In genomic region chr12:104219908-104220404, GRCh38 we compare ENCODE assay signal across 9 cellular contexts. TPM values are rescaled to one million over a fixed set of nuclear protein-coding genes. Genes with fewer than 3 reads are reported as not detected.
DNase-seq lines count a peak whose midpoint lies in the region; ATAC-seq, FAIRE-seq and TF ChIP-seq lines count a peak whose summit lies in the region.
"Had no signal": no experiment of that assay in that cellular context is flagged by ENCODE, and none has a peak within 500 bp of the region (broad histone marks: within the 10 kb centered on the region; RNA-seq: fewer than 3 reads in every experiment).

No MANE protein-coding gene starts in this region.

- peak; percentile 95 for FAIRE-seq in keratinocyte (lab: Jason Lieb, UNC)

- DNase-seq in HuH-7.5 (ENCODE audit: low spot score) = peak; percentile 49
- peak; percentile 86 to 94 for DNase-seq in SW 1271 (lab: John Stamatoyannopoulos, UW)
- peak; percentile 59 for DNase-seq in activated naive CD8-positive, alpha-beta T cell treated with anti-CD3 and anti-CD28 coated beads, Interleukin-2, amount 50 U/mL, for 24 hours
- DNase-seq in keratinocyte (ENCODE audit: low read depth, low spot score) = peak; percentile 97
- DNase-seq in stimulated activated CD8-positive, alpha-beta memory T cell treated with anti-CD3 and anti-CD28 coated beads, Interleukin-12 subunit alpha, Interleukin-12 subunit beta, amount 100 ng/mL, for 4 hours (ENCODE audit: low read depth) = peak; percentile 11
- DNase-seq in NCI-H187 treated with DMSO at 0.1 percent for 48 hours (lab: John Stamatoyannopoulos, UW) = no peak
- no peak for DNase-seq in neural progenitor cell (ENCODE audit: low spot score)

- H3K4me1 ChIP-seq in ACC112 (ENCODE audit: control insufficient read depth, insufficient read depth, low read length, unreplicated experiment) = peaks cover 31% of the 10 kb centered on the region
- H3K4me1 ChIP-seq in keratinocyte (ENCODE audit: control insufficient read depth, extremely low read depth, insufficient read depth, low read length) = peaks cover 22% of the 10 kb centered on the region
- H3K4me1 ChIP-seq in neural progenitor cell = no peaks in the 10 kb centered on the region

- peak; percentile 84 for ATAC-seq in activated naive CD8-positive, alpha-beta T cell treated with anti-CD3 and anti-CD28 coated beads, Interleukin-2, amount 50 U/mL, for 24 hours

- H3K79me2 ChIP-seq in ACC112 (ENCODE audit: control insufficient read depth, insufficient read depth, low read length, unreplicated experiment) (peaks cover 12% of the 10 kb centered on the region), keratinocyte (ENCODE audit: control insufficient read depth, insufficient read depth, low read length) (no peaks in the 10 kb centered on the region), neural progenitor cell (ENCODE audit: low read depth) (no peaks in the 10 kb centered on the region)

- peaks cover 6% of the 10 kb centered on the region for H3K9me3 Mint-ChIP-seq in activated naive CD8-positive, alpha-beta T cell treated with anti-CD3 and anti-CD28 coated beads, Interleukin-2, amount 50 U/mL, for 24 hours
- H3K9me3 Mint-ChIP-seq in neural progenitor cell = peaks cover 7% of the 10 kb centered on the region
- H3K9me3 Mint-ChIP-seq: immature natural killer cell had no signal

- H3K4me1 Mint-ChIP-seq in activated naive CD8-positive, alpha-beta T cell treated with anti-CD3 and anti-CD28 coated beads, Interleukin-2, amount 50 U/mL, for 24 hours = peaks cover 44% of the 10 kb centered on the region
- peaks cover 7% of the 10 kb centered on the region for H3K4me1 Mint-ChIP-seq in neural progenitor cell

- peaks cover 6% of the 10 kb centered on the region for H3F3A ChIP-seq in neural progenitor cell (ENCODE audit: low read depth)

- TF ChIP-seq CTCF in keratinocyte (optimal IDR thresholded peaks at IDR 0.05 in 1 of 3, IDR thresholded peaks at IDR 0.05 in 1 of 3, conservative IDR thresholded peaks at IDR 0.05 in 1 of 3; ENCODE audit: extremely low read depth in 1 of 3, insufficient read depth in 2 of 3, low read length in 3 of 3) (no peak), neural progenitor cell (IDR thresholded peaks at IDR 0.05) (no peak)

- no peaks in the 10 kb centered on the region for H3K36me3 Mint-ChIP-seq in activated naive CD8-positive, alpha-beta T cell treated with anti-CD3 and anti-CD28 coated beads, Interleukin-2, amount 50 U/mL, for 24 hours (ENCODE audit: low read depth)
- peaks cover 4% of the 10 kb centered on the region for H3K36me3 Mint-ChIP-seq in neural progenitor cell
- H3K36me3 Mint-ChIP-seq: immature natural killer cell had no signal

- peaks cover 21% of the 10 kb centered on the region for H3K27me3 Mint-ChIP-seq in activated naive CD8-positive, alpha-beta T cell treated with anti-CD3 and anti-CD28 coated beads, Interleukin-2, amount 50 U/mL, for 24 hours
- H3K27me3 Mint-ChIP-seq in neural progenitor cell (ENCODE audit: insufficient read depth, low read depth) = peaks cover 7% of the 10 kb centered on the region

- H3K9ac ChIP-seq in keratinocyte (ENCODE audit: control insufficient read depth, extremely low read depth, insufficient read depth, low read length) (peak overlapping the region; percentile 75), neural progenitor cell (no peak overlapping the region)

- no peaks in the 10 kb centered on the region for H3K9me1 ChIP-seq in keratinocyte (ENCODE audit: control insufficient read depth, extremely low read depth, insufficient read depth, low read length)

- dilution Hi-C loops in keratinocyte (cut with MboI; ENCODE audit: extremely low pct_ligation_motif_present, low sequenced_read_pairs) = loop anchor here (25.0 kb wide), 1 partner anchor 92 kb away; the partner anchor contains the start of gene EID3

- H4K20me1 ChIP-seq in keratinocyte (ENCODE audit: control insufficient read depth, extremely low read depth, insufficient read depth, low read length) (no peaks in the 10 kb centered on the region), neural progenitor cell (ENCODE audit: low read depth) (no peaks in the 10 kb centered on the region)

- H3K27me3 ChIP-seq in ACC112 (ENCODE audit: insufficient read depth, low read length) = no peaks in the 10 kb centered on the region
- H3K27me3 ChIP-seq in keratinocyte (ENCODE audit: control insufficient read depth, extremely low read depth, insufficient read depth, low read length) = no peaks in the 10 kb centered on the region
- H3K27me3 ChIP-seq in neural progenitor cell = peaks cover 15% of the 10 kb centered on the region

- H3K4me3 ChIP-seq in ACC112 (ENCODE audit: low read depth, low read length) = peak overlapping the region; percentile 64
- peak overlapping the region in 2 of 3 experiments; percentile 45 to 54 for H3K4me3 ChIP-seq in keratinocyte (ENCODE audit: control insufficient read depth in 2 of 3, extremely low read depth in 1 of 3, insufficient read depth in 2 of 3, low read depth in 1 of 3, low read length in 3 of 3)
- H3K4me3 ChIP-seq in neural progenitor cell = no peak overlapping the region

- no peaks in the 10 kb centered on the region for H3K9me3 ChIP-seq in keratinocyte (ENCODE audit: control insufficient read depth, low read depth, low read length)
- no peaks in the 10 kb centered on the region for H3K9me3 ChIP-seq in neural progenitor cell (ENCODE audit: low read depth)

- H3K27ac ChIP-seq in ACC112 (ENCODE audit: low read depth, low read length) = peak overlapping the region; percentile 99
- H3K27ac ChIP-seq in keratinocyte (ENCODE audit: control insufficient read depth, insufficient read depth, low read length) = peak overlapping the region; percentile 95
- no peak overlapping the region for H3K27ac ChIP-seq in neural progenitor cell

- H3K36me3 ChIP-seq in ACC112 (ENCODE audit: insufficient read depth, low read length) (no peaks in the 10 kb centered on the region), keratinocyte (ENCODE audit: control insufficient read depth in 2 of 2, extremely low read depth in 1 of 2, insufficient read depth in 2 of 2, low read length in 2 of 2) (no peaks in the 10 kb centered on the region), neural progenitor cell (no peaks in the 10 kb centered on the region)

- H2AFZ ChIP-seq in ACC112 (ENCODE audit: low read length, unreplicated experiment) = no peak overlapping the region
- H2AFZ ChIP-seq in keratinocyte (ENCODE audit: control insufficient read depth, low read length) = no peak overlapping the region
- H2AFZ ChIP-seq in neural progenitor cell (replicated peaks) = no peak overlapping the region

- H3K4me3 Mint-ChIP-seq in activated naive CD8-positive, alpha-beta T cell treated with anti-CD3 and anti-CD28 coated beads, Interleukin-2, amount 50 U/mL, for 24 hours = peak overlapping the region; percentile 41
- H3K4me3 Mint-ChIP-seq in neural progenitor cell = no peak overlapping the region
- H3K4me3 Mint-ChIP-seq: immature natural killer cell had no signal

- peak overlapping the region; percentile 76 for H3K4me2 ChIP-seq in keratinocyte (ENCODE audit: control insufficient read depth, extremely low read depth, insufficient read depth, low read depth, low read length)
- H3K4me2 ChIP-seq in neural progenitor cell = no peak overlapping the region

- peak overlapping the region; percentile 90 for H3K27ac Mint-ChIP-seq in activated naive CD8-positive, alpha-beta T cell treated with anti-CD3 and anti-CD28 coated beads, Interleukin-2, amount 50 U/mL, for 24 hours
- no peak overlapping the region for H3K27ac Mint-ChIP-seq in neural progenitor cell
- H3K27ac Mint-ChIP-seq: immature natural killer cell had no signal

RNA-seq across cellular contexts. Expression of gene TXNRD1, which starts 4.4 kb away (rescaled TPM):
- polyA plus RNA-seq in keratinocyte = 41.5 to 88.9 TPM (median 65.6 TPM) in 3 replicates
- polyA plus RNA-seq in keratinocyte (2011; ENCODE audit: low read depth) = 51.8 TPM
- polyA plus RNA-seq in keratinocyte (2011; cell fraction: cytosol; rRNA removed) = 43.8 and 91.4 TPM in 2 replicates
- polyA plus RNA-seq in keratinocyte (2011; cell fraction: nucleus; rRNA removed) = 89.8 and 94.0 TPM in 2 replicates
- 45.9 and 67.9 TPM in 2 replicates for polyA plus RNA-seq in keratinocyte (2012; ENCODE audit: low replicate concordance)
- polyA minus RNA-seq in keratinocyte = 93.1 to 182 TPM (median 118 TPM) in 3 replicates
- 34.3 TPM for polyA minus RNA-seq in keratinocyte (2011; cell fraction: cytosol; rRNA and poly(A)+ RNA removed)
- 83.6 and 130 TPM in 2 replicates for polyA minus RNA-seq in keratinocyte (2011; cell fraction: nucleus; rRNA and poly(A)+ RNA removed)
- total RNA-seq in neural progenitor cell (ENCODE audit: low replicate concordance) = 92.0 and 99.8 TPM in 2 replicates

Comparison
In these comparisons a context has a peak if more than half of its experiments do, and no peak if none do; other contexts are left out.
1. DNase-seq: peak in HuH-7.5 (single experiment), SW 1271 (2 of 2), activated naive CD8-positive, alpha-beta T cell treated with anti-CD3 and anti-CD28 coated beads, Interleukin-2, amount 50 U/mL, for 24 hours (single experiment), keratinocyte (single experiment) and stimulated activated CD8-positive, alpha-beta memory T cell treated with anti-CD3 and anti-CD28 coated beads, Interleukin-12 subunit alpha, Interleukin-12 subunit beta, amount 100 ng/mL, for 4 hours (single experiment); none in NCI-H187 treated with DMSO at 0.1 percent for 48 hours (single experiment) and neural progenitor cell (single experiment).